ENCODE assay signal across 13 cellular contexts in genomic region chr2:100642425-100642824, GRCh38.
DNase-seq lines count a peak whose midpoint lies in the region; TF ChIP-seq lines count a peak whose summit lies in the region.
"Had no signal": no experiment of that assay in that cellular context is flagged by ENCODE, and none has a peak within 500 bp of the region (broad histone marks: within the 10 kb centered on the region; RNA-seq: fewer than 3 reads in every experiment).

No MANE protein-coding gene starts in this region.

- no peak overlapping the region for H3K4me3 Mint-ChIP-seq in activated naive CD4-positive, alpha-beta T cell treated with anti-CD3 and anti-CD28 coated beads, Interleukin-2, amount 10 ng/mL, durations not matched to agents 7 days and 5 days
- H3K4me3 Mint-ChIP-seq in endodermal cell (no peak overlapping the region), osteocyte (ENCODE audit: unreplicated experiment) (no peak overlapping the region)
- H3K4me3 Mint-ChIP-seq: CD4-positive, alpha-beta T cell had no signal

- H3K4me1 Mint-ChIP-seq in activated naive CD4-positive, alpha-beta T cell treated with anti-CD3 and anti-CD28 coated beads, Interleukin-2, amount 10 ng/mL, durations not matched to agents 7 days and 5 days: peaks cover 53% of the 10 kb centered on the region
- peaks cover 15% of the 10 kb centered on the region for H3K4me1 Mint-ChIP-seq in endodermal cell
- H3K4me1 Mint-ChIP-seq in osteocyte (ENCODE audit: unreplicated experiment): peaks cover 5% of the 10 kb centered on the region

- CTCF ChIA-PET in activated naive CD4-positive, alpha-beta T cell treated with anti-CD3 and anti-CD28 coated beads, Interleukin-2, amount 10 ng/mL, durations not matched to agents 7 days and 5 days (lab: Charles Lee): interaction anchor here (0.9 to 1.2 kb wide), 3 partner anchors 8 to 87 kb away, joined by 3 to 4 read pairs (median 3); no protein-coding TSS in a partner anchor

- peaks cover 46% of the 10 kb centered on the region for H3K27me3 Mint-ChIP-seq in activated naive CD4-positive, alpha-beta T cell treated with anti-CD3 and anti-CD28 coated beads, Interleukin-2, amount 10 ng/mL, durations not matched to agents 7 days and 5 days
- no peaks in the 10 kb centered on the region for H3K27me3 Mint-ChIP-seq in endodermal cell (ENCODE audit: insufficient read depth)
- H3K27me3 Mint-ChIP-seq in osteocyte (ENCODE audit: unreplicated experiment): peaks cover 49% of the 10 kb centered on the region
- H3K27me3 Mint-ChIP-seq: CD4-positive, alpha-beta T cell had no signal

- TF ChIP-seq CTCF in endodermal cell (conservative IDR thresholded peaks at IDR 0.05) (peak; percentile 26), osteocyte (IDR thresholded peaks at IDR 0.05) (no peak), foreskin fibroblast (IDR thresholded peaks at IDR 0.05; ENCODE audit: low read depth, low read length) (no peak)

- H3K9ac ChIP-seq in endodermal cell (ENCODE audit: extremely low read depth, low read length, poor library complexity, severe bottlenecking): no peak overlapping the region

- DNase-seq in activated naive CD4-positive, alpha-beta T cell treated with anti-CD3 and anti-CD28 coated beads, Interleukin-2, amount 10 ng/mL, durations not matched to agents 7 days and 5 days: no peak
- DNase-seq in activated naive CD4-positive, alpha-beta T cell treated with Interleukin-2 at 50 U/mL for 16 hours: no peak
- DNase-seq in endodermal cell: no peak
- peak; percentile 62 for DNase-seq in osteocyte (ENCODE audit: extremely low spot score, unreplicated experiment)
- no peak for DNase-seq in dermis blood vessel endothelial cell
- DNase-seq in activated CD4-positive, alpha-beta T cell treated with anti-CD3 and anti-CD28 coated beads, Interleukin-2, amount 50 U/mL, for 4 hours: no peak
- DNase-seq in foreskin fibroblast: no peak
- DNase-seq: CD4-positive, alpha-beta T cell; DMS79; GOT3 had no signal

- H3K4me1 ChIP-seq in endodermal cell (ENCODE audit: control insufficient read depth, insufficient read depth, low read length): no peaks in the 10 kb centered on the region
- H3K4me1 ChIP-seq: HAP-1 had no signal

- peak overlapping the region; percentile 21 for H3K27ac Mint-ChIP-seq in activated naive CD4-positive, alpha-beta T cell treated with anti-CD3 and anti-CD28 coated beads, Interleukin-2, amount 10 ng/mL, durations not matched to agents 7 days and 5 days
- H3K27ac Mint-ChIP-seq in endodermal cell (no peak overlapping the region), osteocyte (ENCODE audit: unreplicated experiment) (no peak overlapping the region)
- H3K27ac Mint-ChIP-seq: CD4-positive, alpha-beta T cell had no signal

- peaks cover 8% of the 10 kb centered on the region for H3K36me3 Mint-ChIP-seq in activated naive CD4-positive, alpha-beta T cell treated with anti-CD3 and anti-CD28 coated beads, Interleukin-2, amount 10 ng/mL, durations not matched to agents 7 days and 5 days
- no peaks in the 10 kb centered on the region for H3K36me3 Mint-ChIP-seq in endodermal cell (ENCODE audit: low read depth)
- H3K36me3 Mint-ChIP-seq in osteocyte (ENCODE audit: unreplicated experiment): no peaks in the 10 kb centered on the region

- H3K36me3 ChIP-seq in endodermal cell (ENCODE audit: control insufficient read depth, insufficient read depth, low read length): no peaks in the 10 kb centered on the region
- H3K36me3 ChIP-seq: HAP-1 had no signal

- H3K27ac ChIP-seq in endodermal cell (ENCODE audit: low read depth, low read length): no peak overlapping the region
- H3K27ac ChIP-seq: 22Rv1 had no signal

- H3K4me3 ChIP-seq in endodermal cell (ENCODE audit: low read length): no peak overlapping the region
- no peak overlapping the region for H3K4me3 ChIP-seq in foreskin fibroblast (ENCODE audit: low read depth in 1 of 2, low read length in 2 of 2)
- H3K4me3 ChIP-seq: GM12878, HAP-1 had no signal

- no peaks in the 10 kb centered on the region for H3K27me3 ChIP-seq in endodermal cell (ENCODE audit: control insufficient read depth, insufficient read depth, low read length, poor library complexity, severe bottlenecking)

- H3K9me3 ChIP-seq in endodermal cell (ENCODE audit: control insufficient read depth, low read length): no peaks in the 10 kb centered on the region
- H3K9me3 ChIP-seq: HAP-1 had no signal

- peaks cover 7% of the 10 kb centered on the region for H3K9me3 Mint-ChIP-seq in activated naive CD4-positive, alpha-beta T cell treated with anti-CD3 and anti-CD28 coated beads, Interleukin-2, amount 10 ng/mL, durations not matched to agents 7 days and 5 days
- H3K9me3 Mint-ChIP-seq in endodermal cell (peaks cover 9% of the 10 kb centered on the region), osteocyte (ENCODE audit: unreplicated experiment) (no peaks in the 10 kb centered on the region)
- H3K9me3 Mint-ChIP-seq: CD4-positive, alpha-beta T cell had no signal

- 85 to 93% methylated on average over 7 to 8 of the region's 8 CpGs for WGBS in endodermal cell (ENCODE audit: insufficient coverage in 1 of 2, insufficient read length in 1 of 2), 2 experiments
